ENCODE assay signal across 1 cellular context in genomic region chr14:75709207-75709812, GRCh38.
TF ChIP-seq lines count a peak whose summit lies in the region.

No MANE protein-coding gene starts in this region.

TF ChIP-seq in H1, 55 proteins besides CTCF, POLR2A, EP300 and RAD21 (continued from another document):
- TF ChIP-seq POU5F1 (IDR thresholded peaks at IDR 0.05; ENCODE audit: low read depth, low read length) (no peak), TEAD4 (IDR thresholded peaks at IDR 0.05; ENCODE audit: low read depth, low read length) (no peak)
